33 cellular contexts compared by ENCODE assay signal in the genomic region with DNA sequence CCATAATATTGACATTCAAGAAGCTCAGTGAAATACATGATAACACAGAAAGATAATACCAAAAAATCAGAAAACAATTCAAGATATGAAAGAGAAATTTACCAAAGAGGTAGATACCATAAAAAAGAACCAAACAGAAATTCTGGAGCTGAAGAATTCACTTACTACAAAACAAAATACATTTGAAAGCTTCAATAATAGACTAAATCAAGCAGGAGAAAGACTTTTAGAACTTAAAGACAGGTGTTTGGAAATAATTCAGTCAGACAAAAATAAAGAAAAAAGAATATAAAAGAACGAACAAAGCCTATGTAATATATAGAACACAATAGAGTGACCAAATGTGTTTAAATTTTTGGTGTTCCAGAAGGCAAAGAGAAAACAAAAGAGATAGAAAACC.
A peak's percentile ranks its signal among the peaks of the same experiment; 100 is the strongest.
DNase-seq lines count a peak whose midpoint lies in the region; ATAC-seq, FAIRE-seq and TF ChIP-seq lines count a peak whose summit lies in the region.
"Had no signal": no experiment of that assay in that cellular context is flagged by ENCODE, and none has a peak within 500 bp of the region (broad histone marks: within the 10 kb centered on the region; RNA-seq: fewer than 3 reads in every experiment).

No MANE protein-coding gene starts in this region.

- H3K4me1 ChIP-seq in K562 (replicated peaks in 1 of 2; ENCODE audit: control insufficient read depth in 2 of 2, insufficient read depth in 2 of 2, low read length in 2 of 2), result no peaks in the 10 kb centered on the region
- H3K4me1 ChIP-seq in mesenchymal stem cell (ENCODE audit: control insufficient read depth, insufficient read depth, low read depth, low read length), result no peaks in the 10 kb centered on the region
- H3K4me1 ChIP-seq in small intestine (ENCODE audit: control insufficient read depth in 2 of 2, insufficient read depth in 1 of 2, low read depth in 1 of 2, low read length in 1 of 2), result no peaks in the 10 kb centered on the region
- H3K4me1 ChIP-seq in mammary epithelial cell (ENCODE audit: insufficient read depth, low read length), result no peaks in the 10 kb centered on the region
- H3K4me1 ChIP-seq: A549; BE2C; BLaER1; BLaER1 treated with 17β-estradiol and CSF1 and Interleukin-3, amounts not matched to agents 10 nM and 100 nM; Caco-2 had no signal

- H3K9me1 ChIP-seq in K562 (ENCODE audit: control insufficient read depth, insufficient read depth, low read length), result no peaks in the 10 kb centered on the region

- POLR2A ChIA-PET in K562 (lab: Yijun Ruan, JAX), result no interaction called here

- no peak overlapping the region for H3K18ac ChIP-seq in mesenchymal stem cell (ENCODE audit: low read depth in 1 of 2, low read length in 2 of 2)

- H2BK120ac ChIP-seq in mesenchymal stem cell (ENCODE audit: low read depth, low read length), result no peak overlapping the region

- no peak for TF ChIP-seq RAD21 in K562 (CRISPR knock-in tag; conservative IDR thresholded peaks at IDR 0.05 in 1 of 2, IDR thresholded peaks at IDR 0.05 in 1 of 2)

- H3K27ac ChIP-seq in K562 (ENCODE audit: extremely low read depth, low read depth, low read length) (no peak overlapping the region), mesenchymal stem cell (ENCODE audit: low read length, poor library complexity, severe bottlenecking) (no peak overlapping the region), small intestine (ENCODE audit: low read depth in 1 of 2, low read length in 1 of 2) (no peak overlapping the region), mammary epithelial cell (ENCODE audit: insufficient read depth, low read depth, low read length) (no peak overlapping the region)
- H3K27ac ChIP-seq: 22Rv1; A549; BLaER1; BLaER1 treated with 17β-estradiol and CSF1 and Interleukin-3, amounts not matched to agents 10 nM and 100 nM; C4-2B had no signal

- CTCF ChIA-PET in K562 (lab: Yijun Ruan, JAX; ENCODE audit: low intra/inter-chr PET ratio), result no interaction called here
- CTCF ChIA-PET in mammary epithelial cell (lab: Charles Lee; ENCODE audit: low non-redundant PET), result no interaction called here

- FAIRE-seq in K562 (lab: Jason Lieb, UNC) (no peak), small intestine (lab: Jason Lieb, UNC) (peak; percentile 59)
- FAIRE-seq: A204.1, A549, D721Med had no signal

- H2AFZ ChIP-seq in K562 (ENCODE audit: low read depth, low read length) (no peak overlapping the region), mesenchymal stem cell (ENCODE audit: low read depth, low read length) (no peak overlapping the region), mammary epithelial cell (ENCODE audit: low read depth, low read length) (no peak overlapping the region)

- H2BK15ac ChIP-seq in mesenchymal stem cell (ENCODE audit: low read depth, poor library complexity, severe bottlenecking), result no peak overlapping the region

- no peak for TF ChIP-seq POLR2A in K562 (conservative IDR thresholded peaks at IDR 0.05)

- H4K20me1 ChIP-seq in K562 (replicated peaks; ENCODE audit: control insufficient read depth, insufficient read depth, low read length) (no peaks in the 10 kb centered on the region), mammary epithelial cell (ENCODE audit: insufficient read depth, low read length) (no peaks in the 10 kb centered on the region)
- H4K20me1 ChIP-seq: BLaER1; BLaER1 treated with 17β-estradiol and CSF1 and Interleukin-3, amounts not matched to agents 10 nM and 100 nM had no signal

- H3K36me3 ChIP-seq in K562 (ENCODE audit: control insufficient read depth, insufficient read depth, low read length), result no peaks in the 10 kb centered on the region
- H3K36me3 ChIP-seq in mesenchymal stem cell (ENCODE audit: control insufficient read depth in 1 of 2, insufficient read depth in 2 of 2, low read depth in 1 of 2, low read length in 2 of 2), result no peaks in the 10 kb centered on the region
- H3K36me3 ChIP-seq in small intestine (ENCODE audit: control insufficient read depth in 2 of 2, insufficient read depth in 2 of 2, low read length in 2 of 2), result no peaks in the 10 kb centered on the region
- no peaks in the 10 kb centered on the region for H3K36me3 ChIP-seq in mammary epithelial cell (ENCODE audit: insufficient read depth, low read length)
- H3K36me3 ChIP-seq: BE2C; BLaER1; BLaER1 treated with 17β-estradiol and CSF1 and Interleukin-3, amounts not matched to agents 10 nM and 100 nM had no signal

- TF ChIP-seq CTCF in K562 (IDR thresholded peaks at IDR 0.05 in 2 of 3, conservative IDR thresholded peaks at IDR 0.05 in 1 of 3; ENCODE audit: insufficient read depth in 2 of 3, low read depth in 1 of 3, low read length in 3 of 3), result no peak
- no peak for TF ChIP-seq CTCF in mammary epithelial cell (conservative IDR thresholded peaks at IDR 0.05 in 1 of 2, IDR thresholded peaks at IDR 0.05 in 1 of 2; ENCODE audit: extremely low read depth in 1 of 2, insufficient read depth in 1 of 2, low read depth in 1 of 2, low read length in 2 of 2)

- in situ Hi-C loops in K562 (cut with MboI), result no loop called here
- in situ Hi-C loops in mammary epithelial cell (cut with MboI; ENCODE audit: low sequenced_read_pairs in 2 of 2), result no loop called here

- dilution Hi-C loops in mammary epithelial cell (cut with HindIII; ENCODE audit: low sequenced_read_pairs), result no loop called here

- no peaks in the 10 kb centered on the region for H3K27me3 ChIP-seq in K562 (ENCODE audit: control insufficient read depth in 2 of 2, insufficient read depth in 2 of 2, low read length in 2 of 2)
- peaks cover 0 to 8% of the 10 kb centered on the region in 2 experiments for H3K27me3 ChIP-seq in mesenchymal stem cell (ENCODE audit: control insufficient read depth in 1 of 2, insufficient read depth in 1 of 2, low read length in 2 of 2)
- H3K27me3 ChIP-seq in small intestine (ENCODE audit: control insufficient read depth in 2 of 2, insufficient read depth in 2 of 2, low read length in 2 of 2), result no peaks in the 10 kb centered on the region
- H3K27me3 ChIP-seq in mammary epithelial cell (ENCODE audit: insufficient read depth, low read length), result peaks cover 7% of the 10 kb centered on the region
- H3K27me3 ChIP-seq: BE2C; BLaER1; BLaER1 treated with 17β-estradiol and CSF1 and Interleukin-3, amounts not matched to agents 10 nM and 100 nM had no signal

- H3K4me2 ChIP-seq in K562 (ENCODE audit: insufficient read depth, low read length) (no peak overlapping the region), mesenchymal stem cell (ENCODE audit: low read length, poor library complexity, severe bottlenecking) (no peak overlapping the region), mammary epithelial cell (ENCODE audit: insufficient read depth, low read depth, low read length) (no peak overlapping the region)
- H3K4me2 ChIP-seq: A549; BLaER1; BLaER1 treated with 17β-estradiol and CSF1 and Interleukin-3, amounts not matched to agents 10 nM and 100 nM had no signal

- H2BK5ac ChIP-seq in mesenchymal stem cell (ENCODE audit: low read depth, low read length, poor library complexity, severe bottlenecking), result peak overlapping the region; percentile 79

- no peak overlapping the region for H3K23ac ChIP-seq in mesenchymal stem cell (ENCODE audit: low read length in 2 of 2)

- no peaks in the 10 kb centered on the region; the same call in 1 of the 2 replicates for H3K9me3 ChIP-seq in K562 (replicated peaks; ENCODE audit: control insufficient read depth, insufficient read depth, low read depth, low read length)
- H3K9me3 ChIP-seq in mesenchymal stem cell (ENCODE audit: control insufficient read depth, low read length), result peaks cover 29% of the 10 kb centered on the region
- H3K9me3 ChIP-seq in small intestine (ENCODE audit: control insufficient read depth, low read depth), result no peaks in the 10 kb centered on the region
- no peaks in the 10 kb centered on the region for H3K9me3 ChIP-seq in mammary epithelial cell (replicated peaks; ENCODE audit: insufficient read depth, low read length)
- H3K9me3 ChIP-seq: A549, BE2C, BLaER1 had no signal

- DNase-seq in K562 (ENCODE audit: extremely low read depth in 1 of 4, low spot score in 3 of 4) (no peak), mesenchymal stem cell (no peak), small intestine (no peak), CD1c-positive myeloid dendritic cell (ENCODE audit: extremely low spot score) (no peak), mammary epithelial cell (no peak)
- no peak for DNase-seq in effector CD4-positive, alpha-beta T cell
- DNase-seq: 8988T; ACHN; AML-193; BE2C; C1 segment of cervical spinal cord; Caco-2; Calu3; CD4-positive, alpha-beta memory T cell; CD4-positive, alpha-beta T cell; CD4-positive, CD25-positive, alpha-beta regulatory T cell; CD8-positive, alpha-beta memory T cell; CD8-positive, alpha-beta T cell; COR-L47; DMS 273 treated with DMSO at 0.1 percent for 48 hours; DMS153; DMS53; DMS79; DMS79 treated with DMSO at 0.1 percent for 48 hours; DND-41; EL had no signal

- no TSS peak for BruUV-seq in K562 (replicated peaks; lab: Mats Ljungman, UMichigan)
- no TSS peak for BruUV-seq in mammary epithelial cell (replicated peaks; lab: Mats Ljungman, UMichigan)

- no peak for TF ChIP-seq EP300 in K562 (IDR thresholded peaks at IDR 0.05; ENCODE audit: low read length)

- H3K9ac ChIP-seq in K562 (ENCODE audit: insufficient read depth in 1 of 2, low read depth in 2 of 2, low read length in 2 of 2) (no peak overlapping the region), mesenchymal stem cell (ENCODE audit: low read length) (no peak overlapping the region), mammary epithelial cell (ENCODE audit: insufficient read depth, low read length) (no peak overlapping the region)
- H3K9ac ChIP-seq: BLaER1; BLaER1 treated with 17β-estradiol and CSF1 and Interleukin-3, amounts not matched to agents 10 nM and 100 nM had no signal

- no peak overlapping the region for H2AK5ac ChIP-seq in mesenchymal stem cell (ENCODE audit: low read length, severe bottlenecking)

- intact Hi-C loops in K562 (cut with micrococcal nuclease) (no loop called here), mammary epithelial cell (cut with micrococcal nuclease) (no loop called here)

- no peaks in the 10 kb centered on the region for H3K79me2 ChIP-seq in K562 (ENCODE audit: control insufficient read depth, insufficient read depth, low read length)
- H3K79me2 ChIP-seq in mammary epithelial cell (ENCODE audit: insufficient read depth, low read length), result no peaks in the 10 kb centered on the region

- H3K4me3 ChIP-seq in K562 (no peak overlapping the region), mesenchymal stem cell (ENCODE audit: insufficient read depth in 1 of 2, low read depth in 1 of 2, low read length in 2 of 2) (no peak overlapping the region), small intestine (ENCODE audit: low read depth in 1 of 2, low read length in 2 of 2) (no peak overlapping the region), mammary epithelial cell (replicated peaks in 1 of 3; ENCODE audit: insufficient read depth in 1 of 3, low read depth in 2 of 3, low read length in 3 of 3) (no peak overlapping the region)
- H3K4me3 ChIP-seq: A549; BLaER1; BLaER1 treated with 17β-estradiol and CSF1 and Interleukin-3, amounts not matched to agents 10 nM and 100 nM had no signal

- no peak overlapping the region for H3K14ac ChIP-seq in mesenchymal stem cell (ENCODE audit: low read length in 2 of 2)

- no peak for ATAC-seq in K562
- ATAC-seq: A549; CD8-positive, alpha-beta T cell had no signal

- H3K79me1 ChIP-seq in mesenchymal stem cell (replicated peaks; ENCODE audit: low read length, poor library complexity, severe bottlenecking), result no peaks in the 10 kb centered on the region

- H3K4ac ChIP-seq in mesenchymal stem cell (ENCODE audit: low read depth in 1 of 2, low read length in 2 of 2), result no peak overlapping the region

- WGBS in K562 (ENCODE audit: insufficient coverage, low coverage, missing lambda C conversion rate), result 0% methylated on average over 1 of the region's 1 CpG
- WGBS in mesenchymal stem cell, result no CpG with 5 or more reads among the region's 1 CpG
- WGBS in small intestine, 3 donors, result 71 to 89% (median 87%) methylated on average over 1 of the region's 1 CpG
- 89% methylated on average over 1 of the region's 1 CpG for WGBS in mammary epithelial cell (ENCODE audit: low coverage, missing lambda C conversion rate)

- H2BK12ac ChIP-seq in mesenchymal stem cell (ENCODE audit: low read length in 2 of 2), result no peak overlapping the region

- H4K91ac ChIP-seq in mesenchymal stem cell (ENCODE audit: low read length), result no peak overlapping the region

- no peak overlapping the region for H4K8ac ChIP-seq in mesenchymal stem cell (ENCODE audit: low read length)
